In the genomic region with DNA sequence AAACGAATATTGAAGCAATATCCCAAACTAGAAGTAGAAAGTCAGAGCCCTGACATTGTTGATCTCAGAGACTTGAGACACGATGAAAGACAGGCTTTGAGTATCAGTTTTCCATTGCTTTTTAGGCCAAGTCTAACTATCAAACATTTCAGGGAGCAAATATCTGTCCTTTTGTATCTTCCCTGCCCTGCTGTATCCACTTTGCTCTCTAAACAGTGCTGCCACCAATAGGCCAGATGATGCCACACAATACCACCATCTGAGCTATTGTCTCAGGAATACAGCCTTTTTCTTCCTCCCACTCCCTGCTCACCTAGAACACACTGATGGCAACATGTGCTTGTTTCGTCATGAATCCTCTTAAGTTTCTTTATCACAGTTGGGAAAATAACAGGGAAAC, we compare ENCODE assay signal across 10 cellular contexts.
DNase-seq lines count a peak whose midpoint lies in the region; ATAC-seq and TF ChIP-seq lines count a peak whose summit lies in the region.
"Had no signal": no experiment of that assay in that cellular context is flagged by ENCODE, and none has a peak within 500 bp of the region (broad histone marks: within the 10 kb centered on the region; RNA-seq: fewer than 3 reads in every experiment).

No MANE protein-coding gene starts in this region.

- POLR2A ChIA-PET in MCF 10A (lab: Yijun Ruan, JAX): no interaction called here

- no peaks in the 10 kb centered on the region for H3K27me3 ChIP-seq in breast epithelium

- H3K27me3 Mint-ChIP-seq in MCF 10A (ENCODE audit: insufficient read depth, unreplicated experiment): no peaks in the 10 kb centered on the region
- no peaks in the 10 kb centered on the region for H3K27me3 Mint-ChIP-seq in activated T-cell treated with anti-CD3 and anti-CD28 coated beads, Interleukin-2, amount 50 U/mL, for 24 hours
- no peaks in the 10 kb centered on the region for H3K27me3 Mint-ChIP-seq in activated CD8-positive, alpha-beta memory T cell treated with anti-CD3 and anti-CD28 coated beads, Interleukin-2, amount 10 ng/mL, durations not matched to agents 7 days and 5 days

- ATAC-seq in activated CD8-positive, alpha-beta memory T cell treated with anti-CD3 and anti-CD28 coated beads, Interleukin-2, amount 10 ng/mL, durations not matched to agents 7 days and 5 days: no peak
- no peak for ATAC-seq in HG02759 (IDR thresholded peaks at IDR 0.05; ENCODE audit: unreplicated experiment)

- H3K9me3 Mint-ChIP-seq in MCF 10A (ENCODE audit: unreplicated experiment): no peaks in the 10 kb centered on the region
- H3K9me3 Mint-ChIP-seq in activated T-cell treated with anti-CD3 and anti-CD28 coated beads, Interleukin-2, amount 50 U/mL, for 24 hours: no peaks in the 10 kb centered on the region
- no peaks in the 10 kb centered on the region for H3K9me3 Mint-ChIP-seq in activated CD8-positive, alpha-beta memory T cell treated with anti-CD3 and anti-CD28 coated beads, Interleukin-2, amount 10 ng/mL, durations not matched to agents 7 days and 5 days (ENCODE audit: low read depth)

- no peak overlapping the region for H3K27ac ChIP-seq in breast epithelium
- H3K27ac ChIP-seq: HL-60 had no signal

- no peak overlapping the region for H3K27ac Mint-ChIP-seq in MCF 10A (ENCODE audit: low read depth, unreplicated experiment)
- H3K27ac Mint-ChIP-seq in activated T-cell treated with anti-CD3 and anti-CD28 coated beads, Interleukin-2, amount 50 U/mL, for 24 hours: no peak overlapping the region
- H3K27ac Mint-ChIP-seq in activated CD8-positive, alpha-beta memory T cell treated with anti-CD3 and anti-CD28 coated beads, Interleukin-2, amount 10 ng/mL, durations not matched to agents 7 days and 5 days: no peak overlapping the region

- no peaks in the 10 kb centered on the region for H3K4me1 ChIP-seq in breast epithelium
- H3K4me1 ChIP-seq: Caco-2 had no signal

- no peaks in the 10 kb centered on the region for H3K9me3 ChIP-seq in breast epithelium
- H3K9me3 ChIP-seq: Caco-2 had no signal

- no peaks in the 10 kb centered on the region for H3K36me3 ChIP-seq in breast epithelium

- DNase-seq in MCF 10A (ENCODE audit: unreplicated experiment) (peak; percentile 57), breast epithelium (ENCODE audit: low spot score in 2 of 2) (no peak), NCI-H526 treated with DMSO at 0.1 percent for 48 hours (lab: John Stamatoyannopoulos, UW) (peak; percentile 14), epithelial cell of proximal tubule (ENCODE audit: low read depth) (no peak)
- DNase-seq in activated T-cell treated with anti-CD3 and anti-CD28 coated beads, Interleukin-2, amount 50 U/mL, for 24 hours: no peak
- no peak for DNase-seq in activated effector memory CD4-positive, alpha-beta T cell treated with anti-CD3 and anti-CD28 coated beads, Interleukin-2, amount 50 U/mL, for 16 hours
- DNase-seq in activated CD8-positive, alpha-beta memory T cell treated with anti-CD3 and anti-CD28 coated beads, Interleukin-2, amount 10 ng/mL, durations not matched to agents 7 days and 5 days: no peak

- CTCF ChIA-PET in MCF 10A (lab: Yijun Ruan, JAX): interaction anchor here (0.7 to 3.0 kb wide), 15 partner anchors 11 to 652 kb away, joined by 3 to 12 read pairs (median 5); no protein-coding TSS in a partner anchor
- CTCF ChIA-PET in activated CD8-positive, alpha-beta memory T cell treated with anti-CD3 and anti-CD28 coated beads, Interleukin-2, amount 10 ng/mL, durations not matched to agents 7 days and 5 days (lab: Charles Lee): no interaction called here

- peak; percentile 35 for TF ChIP-seq CTCF in MCF 10A (IDR thresholded peaks at IDR 0.05; ENCODE audit: unreplicated experiment)
- no peak for TF ChIP-seq CTCF in breast epithelium (IDR thresholded peaks at IDR 0.05)
- peak; percentile 69 for TF ChIP-seq CTCF in epithelial cell of proximal tubule (conservative IDR thresholded peaks at IDR 0.05; ENCODE audit: low read depth, low read length)

- BruUV-seq in MCF 10A (replicated peaks; lab: Mats Ljungman, UMichigan): no TSS peak

- H3K4me3 ChIP-seq in breast epithelium (no peak overlapping the region), epithelial cell of proximal tubule (ENCODE audit: low read depth, low read length) (no peak overlapping the region)

- H3K4me3 Mint-ChIP-seq in MCF 10A (ENCODE audit: unreplicated experiment): no peak overlapping the region
- H3K4me3 Mint-ChIP-seq in activated T-cell treated with anti-CD3 and anti-CD28 coated beads, Interleukin-2, amount 50 U/mL, for 24 hours: no peak overlapping the region
- no peak overlapping the region for H3K4me3 Mint-ChIP-seq in activated CD8-positive, alpha-beta memory T cell treated with anti-CD3 and anti-CD28 coated beads, Interleukin-2, amount 10 ng/mL, durations not matched to agents 7 days and 5 days

- no peak for TF ChIP-seq POLR2A in breast epithelium (IDR thresholded peaks at IDR 0.05)

- H3K36me3 Mint-ChIP-seq in MCF 10A (ENCODE audit: insufficient read depth, unreplicated experiment): no peaks in the 10 kb centered on the region
- H3K36me3 Mint-ChIP-seq in activated T-cell treated with anti-CD3 and anti-CD28 coated beads, Interleukin-2, amount 50 U/mL, for 24 hours (ENCODE audit: low read depth): no peaks in the 10 kb centered on the region
- no peaks in the 10 kb centered on the region for H3K36me3 Mint-ChIP-seq in activated CD8-positive, alpha-beta memory T cell treated with anti-CD3 and anti-CD28 coated beads, Interleukin-2, amount 10 ng/mL, durations not matched to agents 7 days and 5 days

- intact Hi-C loops in MCF 10A (cut with micrococcal nuclease) (loop anchor here (5.0 kb wide), 1 partner anchor 95 kb away; no protein-coding TSS in a partner anchor), breast epithelium (cut with DNase I; ENCODE audit: low total_unique reads) (no loop called here)

- H3K4me1 Mint-ChIP-seq in MCF 10A (ENCODE audit: insufficient read depth, unreplicated experiment): no peaks in the 10 kb centered on the region
- H3K4me1 Mint-ChIP-seq in activated T-cell treated with anti-CD3 and anti-CD28 coated beads, Interleukin-2, amount 50 U/mL, for 24 hours (ENCODE audit: low read depth): no peaks in the 10 kb centered on the region
- H3K4me1 Mint-ChIP-seq in activated CD8-positive, alpha-beta memory T cell treated with anti-CD3 and anti-CD28 coated beads, Interleukin-2, amount 10 ng/mL, durations not matched to agents 7 days and 5 days: no peaks in the 10 kb centered on the region

Comparison
In these comparisons a context has a peak if more than half of its experiments do, and no peak if none do; other contexts are left out.
1. DNase-seq: peak in MCF 10A (single experiment) and NCI-H526 treated with DMSO at 0.1 percent for 48 hours (single experiment); none in breast epithelium (0 of 2), epithelial cell of proximal tubule (single experiment), activated T-cell treated with anti-CD3 and anti-CD28 coated beads, Interleukin-2, amount 50 U/mL, for 24 hours (single experiment), activated effector memory CD4-positive, alpha-beta T cell treated with anti-CD3 and anti-CD28 coated beads, Interleukin-2, amount 50 U/mL, for 16 hours (single experiment) and activated CD8-positive, alpha-beta memory T cell treated with anti-CD3 and anti-CD28 coated beads, Interleukin-2, amount 10 ng/mL, durations not matched to agents 7 days and 5 days (single experiment).
2. CTCF ChIP-seq: peak in MCF 10A (single experiment) and epithelial cell of proximal tubule (single experiment); none in breast epithelium (0 of 3).